Comparison of ENCODE assay signal across 10 cellular contexts in the genomic region with DNA sequence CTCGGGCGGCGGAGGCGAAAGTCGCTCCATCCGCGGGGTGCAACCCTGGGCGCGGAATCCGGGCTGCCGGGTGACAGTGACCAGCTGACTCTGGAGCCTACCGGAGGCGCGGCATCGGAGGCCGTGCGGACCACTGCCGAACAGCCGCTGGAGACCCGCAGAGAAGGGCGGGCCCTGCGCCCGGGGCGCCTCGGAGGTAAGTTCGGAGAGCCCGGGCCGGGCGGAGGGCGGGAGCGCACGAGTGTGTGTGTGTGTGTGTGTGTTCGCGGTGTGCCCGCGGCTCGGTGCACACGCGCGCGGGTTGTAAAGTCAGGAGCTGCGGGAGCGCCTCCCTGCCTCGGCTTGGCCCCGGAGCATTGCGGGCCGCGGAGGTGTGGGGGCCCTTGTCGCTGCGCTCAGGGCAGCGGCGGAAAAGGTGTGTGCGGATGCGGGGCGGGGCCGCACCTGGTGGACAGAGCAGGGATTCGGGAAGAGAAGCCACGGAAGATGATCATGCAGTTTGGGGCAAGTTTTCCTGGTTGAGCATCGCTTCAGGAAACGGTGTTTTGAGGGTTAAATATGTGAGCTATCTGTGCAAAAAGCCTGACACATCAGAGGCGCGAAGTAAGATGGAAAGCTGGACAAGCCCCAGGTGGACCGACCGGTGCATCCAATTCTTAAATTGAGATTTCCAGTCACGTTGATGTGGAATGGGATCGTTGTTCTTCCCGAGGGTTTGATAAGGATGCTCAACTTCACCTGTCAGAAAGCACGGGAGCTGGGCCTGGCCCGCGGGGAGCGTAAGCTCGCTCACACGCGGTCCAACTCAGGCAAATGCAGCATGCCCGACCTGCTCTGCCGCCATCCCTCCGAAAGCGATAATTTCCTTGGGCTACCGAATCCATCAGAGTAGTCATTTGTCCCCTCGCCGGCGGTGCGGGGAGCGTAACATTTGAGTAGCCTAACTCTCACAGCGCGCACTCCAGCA. TPM values are rescaled to one million over a fixed set of nuclear protein-coding genes. Genes with fewer than 3 reads are reported as not detected.
A peak's percentile ranks its signal among the peaks of the same experiment; 100 is the strongest.
DNase-seq lines count a peak whose midpoint lies in the region; ATAC-seq and TF ChIP-seq lines count a peak whose summit lies in the region.
"Had no signal": no experiment of that assay in that cellular context is flagged by ENCODE, and none has a peak within 500 bp of the region (broad histone marks: within the 10 kb centered on the region; RNA-seq: fewer than 3 reads in every experiment).

No MANE protein-coding gene starts in this region.

- H3K9me3 ChIP-seq in stomach smooth muscle (ENCODE audit: control insufficient read depth in 2 of 2, low read length in 2 of 2) = no peaks in the 10 kb centered on the region
- H3K9me3 ChIP-seq in naive thymus-derived CD4-positive, alpha-beta T cell (ENCODE audit: control insufficient read depth in 2 of 3, low read length in 3 of 3) = no peaks in the 10 kb centered on the region

- H3K36me3 ChIP-seq in stomach smooth muscle (ENCODE audit: control insufficient read depth in 2 of 2, insufficient read depth in 2 of 2, low read length in 2 of 2) = no peaks in the 10 kb centered on the region
- H3K36me3 ChIP-seq in naive thymus-derived CD4-positive, alpha-beta T cell (ENCODE audit: control insufficient read depth in 2 of 3, insufficient read depth in 3 of 3, low read length in 3 of 3) = no peaks in the 10 kb centered on the region

- peaks cover 18% of the 10 kb centered on the region for H3K4me1 ChIP-seq in stomach smooth muscle (ENCODE audit: control insufficient read depth, insufficient read depth, low read length)
- no peaks in the 10 kb centered on the region for H3K4me1 ChIP-seq in naive thymus-derived CD4-positive, alpha-beta T cell (ENCODE audit: control insufficient read depth in 2 of 2, insufficient read depth in 2 of 2, low read length in 2 of 2)

- H3K27me3 Mint-ChIP-seq in naive thymus-derived CD4-positive, alpha-beta T cell = peaks cover 55 to 71% (median 63%) of the 10 kb centered on the region in 5 donors

- peaks cover 0 to 4% (median 0%) of the 10 kb centered on the region in 11 donors for H3K9me3 Mint-ChIP-seq in naive thymus-derived CD4-positive, alpha-beta T cell
- H3K9me3 Mint-ChIP-seq: naive B cell had no signal

- TF ChIP-seq CTCF in astrocyte of the cerebellum (IDR thresholded peaks at IDR 0.05; ENCODE audit: low read depth, low read length, missing control alignments) = peak; percentile 2
- TF ChIP-seq CTCF in GM13976 (IDR thresholded peaks at IDR 0.05; ENCODE audit: borderline replicate concordance, control extremely low read depth, extremely low read depth, insufficient read depth, missing control alignments) = no peak

- intact Hi-C loops in naive thymus-derived CD4-positive, alpha-beta T cell (cut with micrococcal nuclease) = no loop called here

- H3K36me3 Mint-ChIP-seq in naive thymus-derived CD4-positive, alpha-beta T cell = no peaks in the 10 kb centered on the region
- H3K36me3 Mint-ChIP-seq: naive B cell had no signal

- peak overlapping the region in 3 of 10 donors; percentile 14 to 43 (median 15) for H3K4me3 Mint-ChIP-seq in naive thymus-derived CD4-positive, alpha-beta T cell

- peaks cover 36 to 47% of the 10 kb centered on the region in 2 donors for H3K27me3 ChIP-seq in stomach smooth muscle (ENCODE audit: control insufficient read depth in 1 of 2, insufficient read depth in 2 of 2, low read length in 2 of 2)
- H3K27me3 ChIP-seq in naive thymus-derived CD4-positive, alpha-beta T cell (ENCODE audit: control insufficient read depth in 2 of 2, insufficient read depth in 2 of 2, low read length in 2 of 2) = peaks cover 0 to 9% of the 10 kb centered on the region in 2 donors

- H3K9ac ChIP-seq in stomach smooth muscle (ENCODE audit: low read length in 2 of 2) = no peak overlapping the region

- H3K4me3 ChIP-seq in astrocyte of the cerebellum (ENCODE audit: low read depth, low read length) (peak overlapping the region; percentile 54), stomach smooth muscle (ENCODE audit: low read length in 2 of 2) (peak overlapping the region; percentile 43 to 67)
- no peak overlapping the region for H3K4me3 ChIP-seq in naive thymus-derived CD4-positive, alpha-beta T cell (ENCODE audit: low read length)

- no peak overlapping the region for H3K27ac ChIP-seq in stomach smooth muscle (ENCODE audit: low read length)
- H3K27ac ChIP-seq in naive thymus-derived CD4-positive, alpha-beta T cell (ENCODE audit: low read depth, low read length) = no peak overlapping the region

- DNase-seq in activated CD4-positive, alpha-beta T cell treated with anti-CD3 and anti-CD28 coated beads for 48 hours = peak; percentile 9
- DNase-seq in activated CD4-positive, alpha-beta T cell treated with anti-CD3 and anti-CD28 coated beads, Interleukin-2, amount 50 U/mL, for 48 hours = no peak
- DNase-seq in astrocyte of the cerebellum (ENCODE audit: low read depth) (no peak), iPS-NIHi11 (ENCODE audit: low spot score) (peak; percentile 65), AG08395 (ENCODE audit: low spot score) (no peak), GM13976 (ENCODE audit: low spot score) (no peak)
- no peak for DNase-seq in naive thymus-derived CD4-positive, alpha-beta T cell
- DNase-seq: activated naive CD4-positive, alpha-beta T cell treated with Interleukin-2 at 50 U/mL for 16 hours; naive B cell had no signal

- POLR2A ChIA-PET in naive thymus-derived CD4-positive, alpha-beta T cell (lab: Charles Lee) = no interaction called here

- ATAC-seq in naive thymus-derived CD4-positive, alpha-beta T cell = no peak

- in situ Hi-C loops in astrocyte of the cerebellum (cut with HindIII; ENCODE audit: low sequenced_read_pairs) = no loop called here
- in situ Hi-C loops in GM13976 (cut with MboI; ENCODE audit: low sequenced_read_pairs, unreplicated experiment) = no loop called here

- H3K4me1 Mint-ChIP-seq in naive thymus-derived CD4-positive, alpha-beta T cell = peaks cover 0 to 11% (median 8%) of the 10 kb centered on the region in 7 donors

- no peak overlapping the region for H3K27ac Mint-ChIP-seq in naive thymus-derived CD4-positive, alpha-beta T cell
- H3K27ac Mint-ChIP-seq: naive B cell had no signal

- CTCF ChIA-PET in naive thymus-derived CD4-positive, alpha-beta T cell (lab: Charles Lee) = no interaction called here

RNA-seq across cellular contexts. Expression of a gene that starts 0.5 kb away (rescaled TPM):
- total RNA-seq in naive thymus-derived CD4-positive, alpha-beta T cell = 1 to 10 TPM in 1 of 5 experiments, under 1 TPM in 4; 0.24 to 1.3 (median 0.34) TPM
- under 1 TPM; 0.04 to 0.25 TPM for polyA plus RNA-seq in naive thymus-derived CD4-positive, alpha-beta T cell

Comparison
In these comparisons a context has a peak if more than half of its experiments do, and no peak if none do; other contexts are left out.
1. DNase-seq: peak in activated CD4-positive, alpha-beta T cell treated with anti-CD3 and anti-CD28 coated beads for 48 hours (single experiment) and iPS-NIHi11 (single experiment); none in activated CD4-positive, alpha-beta T cell treated with anti-CD3 and anti-CD28 coated beads, Interleukin-2, amount 50 U/mL, for 48 hours (0 of 2), astrocyte of the cerebellum (single experiment), AG08395 (single experiment), naive thymus-derived CD4-positive, alpha-beta T cell (0 of 9) and GM13976 (single experiment).